ENCODE assay signal across 8 cellular contexts in the genomic region with DNA sequence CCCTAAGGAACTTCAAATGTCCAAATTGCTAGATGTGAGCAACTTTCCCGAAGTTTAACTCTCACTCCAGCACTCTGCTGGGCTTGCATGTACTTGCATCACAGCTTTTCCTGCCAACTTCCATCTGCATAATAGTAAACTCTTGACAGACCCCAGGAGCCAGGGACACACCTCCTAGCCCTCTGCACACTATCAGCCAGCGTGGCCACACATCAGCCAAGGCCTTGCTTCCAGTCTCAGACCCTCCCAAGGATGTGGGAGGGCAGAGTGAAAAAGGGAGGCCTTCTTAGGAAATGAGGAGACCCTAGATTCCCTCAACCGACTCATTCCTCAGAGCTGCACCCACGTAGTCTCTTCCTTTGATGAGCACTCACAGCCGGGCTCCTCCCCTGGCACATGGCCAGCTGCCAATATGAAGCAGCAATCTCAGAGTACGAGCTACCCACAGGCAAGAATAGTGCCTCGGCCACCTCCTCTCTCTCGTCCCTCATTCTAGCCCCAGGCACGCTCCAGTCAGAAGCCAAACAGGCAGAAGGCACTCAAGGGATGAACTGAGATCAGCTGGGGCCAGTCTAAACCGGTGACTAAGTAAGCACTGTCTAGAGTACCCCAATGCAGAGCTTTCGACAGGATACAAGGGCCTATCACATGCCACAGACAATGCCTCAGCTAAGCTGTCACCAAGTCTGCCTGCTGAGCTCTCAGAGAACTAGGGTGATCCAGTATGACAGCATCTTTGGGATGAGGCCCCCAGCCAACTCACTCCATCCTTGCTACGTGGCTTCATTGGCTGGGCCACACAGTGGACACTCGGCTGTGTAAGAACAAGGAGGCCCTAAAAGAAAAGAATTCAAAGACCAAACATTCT. TPM values are rescaled to one million over a fixed set of nuclear protein-coding genes. Genes with fewer than 3 reads are reported as not detected.
A peak's percentile ranks its signal among the peaks of the same experiment; 100 is the strongest.
DNase-seq lines count a peak whose midpoint lies in the region; ATAC-seq and TF ChIP-seq lines count a peak whose summit lies in the region.

No MANE protein-coding gene starts in this region.

- CTCF ChIA-PET in activated CD8-positive, alpha-beta T cell treated with anti-CD3 and anti-CD28 coated beads for 36 hours (lab: Charles Lee): interaction anchor here (1.0 to 8.8 kb wide), 2 partner anchors 14 to 161 kb away, joined by 3 to 65 read pairs; no protein-coding TSS in a partner anchor
- CTCF ChIA-PET in activated CD8-positive, alpha-beta T cell treated with anti-CD3 and anti-CD28 coated beads, Interleukin-2, amount 10 ng/mL, durations not matched to agents 7 days and 5 days (lab: Charles Lee): interaction anchor here (0.6 to 2.9 kb wide), 5 partner anchors 13 to 692 kb away, joined by 3 to 19 read pairs (median 3); no protein-coding TSS in a partner anchor

- H3K36me3 Mint-ChIP-seq in activated CD8-positive, alpha-beta T cell treated with anti-CD3 and anti-CD28 coated beads for 36 hours (ENCODE audit: low read depth): no peaks in the 10 kb centered on the region
- no peaks in the 10 kb centered on the region for H3K36me3 Mint-ChIP-seq in activated CD8-positive, alpha-beta T cell treated with anti-CD3 and anti-CD28 coated beads, Interleukin-2, amount 10 ng/mL, durations not matched to agents 7 days and 5 days (ENCODE audit: low read depth)

- POLR2A ChIA-PET in activated CD8-positive, alpha-beta T cell treated with anti-CD3 and anti-CD28 coated beads for 36 hours (lab: Charles Lee): interaction anchor here (0.5 to 1.0 kb wide), 2 partner anchors 36 to 145 kb away, joined by 3 to 4 read pairs; no protein-coding TSS in a partner anchor
- POLR2A ChIA-PET in activated CD8-positive, alpha-beta T cell treated with anti-CD3 and anti-CD28 coated beads, Interleukin-2, amount 10 ng/mL, durations not matched to agents 7 days and 5 days (lab: Charles Lee): no interaction called here

- peak; percentile 53 for DNase-seq in activated CD8-positive, alpha-beta T cell treated with anti-CD3 and anti-CD28 coated beads for 36 hours
- no peak for DNase-seq in activated CD8-positive, alpha-beta T cell treated with anti-CD3 and anti-CD28 coated beads, Interleukin-2, amount 10 ng/mL, durations not matched to agents 7 days and 5 days
- DNase-seq in SHP77 treated with DMSO at 0.1 percent for 48 hours (lab: John Stamatoyannopoulos, UW): peak; percentile 25
- DNase-seq in choroid plexus epithelial cell (ENCODE audit: low read depth): peak; percentile 61
- DNase-seq in medulla oblongata (ENCODE audit: extremely low spot score): peak; percentile 21
- DNase-seq in stromal cell of bone marrow (ENCODE audit: low read depth): peak; percentile 56

- intact Hi-C loops in activated CD8-positive, alpha-beta T cell treated with anti-CD3 and anti-CD28 coated beads for 36 hours (cut with micrococcal nuclease): no loop called here

- H3K4me3 Mint-ChIP-seq in activated CD8-positive, alpha-beta T cell treated with anti-CD3 and anti-CD28 coated beads for 36 hours: peak overlapping the region; percentile 11
- H3K4me3 Mint-ChIP-seq in activated CD8-positive, alpha-beta T cell treated with anti-CD3 and anti-CD28 coated beads, Interleukin-2, amount 10 ng/mL, durations not matched to agents 7 days and 5 days: no peak overlapping the region

- TF ChIP-seq CTCF in activated CD8-positive, alpha-beta T cell treated with anti-CD3 and anti-CD28 coated beads for 36 hours (IDR thresholded peaks at IDR 0.05): no peak
- TF ChIP-seq CTCF in choroid plexus epithelial cell (conservative IDR thresholded peaks at IDR 0.05; ENCODE audit: low read depth, low read length): no peak

- peaks cover 10% of the 10 kb centered on the region for H3K4me1 Mint-ChIP-seq in activated CD8-positive, alpha-beta T cell treated with anti-CD3 and anti-CD28 coated beads for 36 hours (ENCODE audit: low read depth)
- peaks cover 23% of the 10 kb centered on the region for H3K4me1 Mint-ChIP-seq in activated CD8-positive, alpha-beta T cell treated with anti-CD3 and anti-CD28 coated beads, Interleukin-2, amount 10 ng/mL, durations not matched to agents 7 days and 5 days (ENCODE audit: low read depth)

- H3K27me3 Mint-ChIP-seq in activated CD8-positive, alpha-beta T cell treated with anti-CD3 and anti-CD28 coated beads for 36 hours: peaks cover 22% of the 10 kb centered on the region
- peaks cover 16% of the 10 kb centered on the region for H3K27me3 Mint-ChIP-seq in activated CD8-positive, alpha-beta T cell treated with anti-CD3 and anti-CD28 coated beads, Interleukin-2, amount 10 ng/mL, durations not matched to agents 7 days and 5 days (ENCODE audit: low read depth)

- ATAC-seq in activated CD8-positive, alpha-beta T cell treated with anti-CD3 and anti-CD28 coated beads for 36 hours: peak; percentile 49
- ATAC-seq in activated CD8-positive, alpha-beta T cell treated with anti-CD3 and anti-CD28 coated beads, Interleukin-2, amount 10 ng/mL, durations not matched to agents 7 days and 5 days: no peak
- ATAC-seq in HG02588 (IDR thresholded peaks at IDR 0.05; ENCODE audit: unreplicated experiment) (no peak), HG02623 (IDR thresholded peaks at IDR 0.05; ENCODE audit: unreplicated experiment) (no peak)

- H3K27ac Mint-ChIP-seq in activated CD8-positive, alpha-beta T cell treated with anti-CD3 and anti-CD28 coated beads for 36 hours: no peak overlapping the region
- no peak overlapping the region for H3K27ac Mint-ChIP-seq in activated CD8-positive, alpha-beta T cell treated with anti-CD3 and anti-CD28 coated beads, Interleukin-2, amount 10 ng/mL, durations not matched to agents 7 days and 5 days

- no peaks in the 10 kb centered on the region for H3K9me3 Mint-ChIP-seq in activated CD8-positive, alpha-beta T cell treated with anti-CD3 and anti-CD28 coated beads for 36 hours
- no peaks in the 10 kb centered on the region for H3K9me3 Mint-ChIP-seq in activated CD8-positive, alpha-beta T cell treated with anti-CD3 and anti-CD28 coated beads, Interleukin-2, amount 10 ng/mL, durations not matched to agents 7 days and 5 days (ENCODE audit: insufficient read depth)

- peak overlapping the region; percentile 25 for H3K4me3 ChIP-seq in choroid plexus epithelial cell (ENCODE audit: low read depth, low read length)

RNA-seq across cellular contexts. Expression of a gene that starts 2.3 kb away (rescaled TPM):
- 10 to 100 TPM; 17.3 to 18.6 TPM for total RNA-seq in activated CD8-positive, alpha-beta T cell treated with anti-CD3 and anti-CD28 coated beads for 36 hours
- 10 to 100 TPM; 11.4 to 13.5 TPM for total RNA-seq in activated CD8-positive, alpha-beta T cell treated with anti-CD3 and anti-CD28 coated beads, Interleukin-2, amount 10 ng/mL, durations not matched to agents 7 days and 5 days

RNA-seq across cellular contexts. Expression of a gene that starts 32.1 kb away (rescaled TPM):
- not detected for total RNA-seq in activated CD8-positive, alpha-beta T cell treated with anti-CD3 and anti-CD28 coated beads for 36 hours
- total RNA-seq in activated CD8-positive, alpha-beta T cell treated with anti-CD3 and anti-CD28 coated beads, Interleukin-2, amount 10 ng/mL, durations not matched to agents 7 days and 5 days: not detected
